10 cellular contexts compared by ENCODE assay signal in genomic region chr2:170822885-170823799, GRCh38. TPM values are rescaled to one million over a fixed set of nuclear protein-coding genes. Genes with fewer than 3 reads are reported as not detected.
DNase-seq lines count a peak whose midpoint lies in the region; ATAC-seq and TF ChIP-seq lines count a peak whose summit lies in the region.
"Had no signal": no experiment of that assay in that cellular context is flagged by ENCODE, and none has a peak within 500 bp of the region (broad histone marks: within the 10 kb centered on the region; RNA-seq: fewer than 3 reads in every experiment).

No MANE protein-coding gene starts in this region.

- H3K27me3 ChIP-seq in breast epithelium (peaks cover 18 to 63% of the 10 kb centered on the region in 2 donors), dorsolateral prefrontal cortex (peaks cover 2 to 66% (median 56%) of the 10 kb centered on the region in 45 donors), upper lobe of right lung (peaks cover 74% of the 10 kb centered on the region)

- DNase-seq in breast epithelium (ENCODE audit: low spot score in 2 of 2) (no peak), MCF 10A (ENCODE audit: unreplicated experiment) (no peak), dorsolateral prefrontal cortex (peak in 1 of 10 donors; percentile 23), upper lobe of right lung (no peak), H4 (ENCODE audit: low spot score) (no peak), germinal center (ENCODE audit: low spot score) (no peak)
- DNase-seq: DND-41 had no signal

- H3K4me1 Mint-ChIP-seq in MCF 10A (ENCODE audit: insufficient read depth, unreplicated experiment) = peaks cover 6% of the 10 kb centered on the region

- intact Hi-C loops in breast epithelium (cut with DNase I; ENCODE audit: low total_unique reads) (no loop called here), MCF 10A (cut with micrococcal nuclease) (no loop called here), dorsolateral prefrontal cortex (cut with DNase I) (no loop called here), upper lobe of right lung (cut with DNase I) (no loop called here)

- H3K4me3 ChIP-seq in breast epithelium (peak overlapping the region; percentile 24 to 61 (median 45)), dorsolateral prefrontal cortex (peak overlapping the region in 58 of 59 donors; percentile 16 to 74 (median 48)), mesodermal cell (ENCODE audit: extremely low read depth, insufficient read depth, low read length, poor library complexity, severe bottlenecking) (peak overlapping the region; percentile 8), upper lobe of right lung (peak overlapping the region; percentile 33)

- TF ChIP-seq CTCF in breast epithelium (IDR thresholded peaks at IDR 0.05) = no peak
- no peak for TF ChIP-seq CTCF in MCF 10A (IDR thresholded peaks at IDR 0.05; ENCODE audit: unreplicated experiment)
- no peak for TF ChIP-seq CTCF in dorsolateral prefrontal cortex (IDR thresholded peaks at IDR 0.05 in 54 of 56, conservative IDR thresholded peaks at IDR 0.05 in 2 of 56; ENCODE audit: low read depth in 1 of 56, partially characterized antibody in 56 of 56)
- TF ChIP-seq CTCF in upper lobe of right lung (IDR thresholded peaks at IDR 0.05) = no peak

- H3K9me3 Mint-ChIP-seq in MCF 10A (ENCODE audit: unreplicated experiment) = no peaks in the 10 kb centered on the region

- peaks cover 81% of the 10 kb centered on the region for H3K27me3 Mint-ChIP-seq in MCF 10A (ENCODE audit: insufficient read depth, unreplicated experiment)

- H3K9me3 ChIP-seq in breast epithelium = no peaks in the 10 kb centered on the region
- H3K9me3 ChIP-seq in mesodermal cell (ENCODE audit: control insufficient read depth, low read length) = no peaks in the 10 kb centered on the region
- H3K9me3 ChIP-seq in upper lobe of right lung = no peaks in the 10 kb centered on the region

- 40 to 51% methylated on average over 28 to 36 of the region's 60 CpGs for WGBS in mesodermal cell (ENCODE audit: insufficient coverage in 2 of 2), 2 experiments

- peak; percentile 36 for ATAC-seq in upper lobe of right lung
- no peak for ATAC-seq in HG02588 (IDR thresholded peaks at IDR 0.05; ENCODE audit: unreplicated experiment)

- no peak for TF ChIP-seq POLR2A in breast epithelium (IDR thresholded peaks at IDR 0.05)

- H3K36me3 Mint-ChIP-seq in MCF 10A (ENCODE audit: insufficient read depth, unreplicated experiment) = peaks cover 7% of the 10 kb centered on the region

- H3K36me3 ChIP-seq in breast epithelium (no peaks in the 10 kb centered on the region), mesodermal cell (ENCODE audit: control insufficient read depth, insufficient read depth, low read length) (peaks cover 54% of the 10 kb centered on the region), upper lobe of right lung (no peaks in the 10 kb centered on the region)

- POLR2A ChIA-PET in MCF 10A (lab: Yijun Ruan, JAX) = interaction anchor here (0.7 kb wide), 1 partner anchor 12 kb away, joined by 4 read pairs; no protein-coding TSS in a partner anchor

- BruUV-seq in MCF 10A (replicated peaks; lab: Mats Ljungman, UMichigan) = no TSS peak

- CTCF ChIA-PET in MCF 10A (lab: Yijun Ruan, JAX) = interaction anchor here (2.3 kb wide), 1 partner anchor 414 kb away, joined by 8 read pairs; no protein-coding TSS in a partner anchor

- H3K27ac ChIP-seq in breast epithelium (no peak overlapping the region), dorsolateral prefrontal cortex (peak overlapping the region in 34 of 59 donors; percentile 4 to 74 (median 46)), mesodermal cell (ENCODE audit: low read depth, low read length, severe bottlenecking) (no peak overlapping the region), upper lobe of right lung (no peak overlapping the region)
- H3K27ac ChIP-seq: epithelial cell of prostate had no signal

- H3K4me3 Mint-ChIP-seq in MCF 10A (ENCODE audit: unreplicated experiment) = no peak overlapping the region

- H3K27ac Mint-ChIP-seq in MCF 10A (ENCODE audit: low read depth, unreplicated experiment) = no peak overlapping the region

- H3K4me1 ChIP-seq in breast epithelium (peaks cover 6 to 16% of the 10 kb centered on the region in 2 donors), mesodermal cell (ENCODE audit: control insufficient read depth, insufficient read depth, low read length, poor library complexity, severe bottlenecking) (peaks cover 5% of the 10 kb centered on the region), upper lobe of right lung (peaks cover 42% of the 10 kb centered on the region)

RNA-seq across cellular contexts. Expression of gene GAD1, which starts 6.5 kb away (rescaled TPM):
- total RNA-seq in breast epithelium (under 1 TPM; 0.15 to 0.66 (median 0.48) TPM), MCF 10A (2022) (1.6 and 2.5 TPM in 2 replicates), dorsolateral prefrontal cortex (100 to 1,000 TPM in 53 of 120 experiments, 10 to 100 TPM in 67; 22.4 to 164 (median 94.0) TPM), upper lobe of right lung (not detected)
- polyA plus RNA-seq in mesodermal cell (2013, experiment 1 of 2) = 65.2 TPM
- polyA plus RNA-seq in mesodermal cell (2013, experiment 2 of 2) = 47.4 TPM
- total RNA-seq in H4 (2014; rRNA removed; shearing (Covaris generic)) = 2.2 and 4.3 TPM in 2 replicates

RNA-seq across cellular contexts. Expression of gene ERICH2, which starts 53.0 kb away (rescaled TPM):
- total RNA-seq in breast epithelium = under 1 TPM in 1 of 3 donors, not detected in 2; 0.80 TPM
- total RNA-seq in MCF 10A (2022) = 7.2 and 22.4 TPM in 2 replicates
- total RNA-seq in dorsolateral prefrontal cortex = 1 to 10 TPM in 87 of 120 experiments, under 1 TPM in 13, not detected in 20; 0.84 to 5.8 (median 1.9) TPM
- polyA plus RNA-seq in mesodermal cell (2013, experiment 1 of 2) = 3.1 TPM
- 4.3 TPM for polyA plus RNA-seq in mesodermal cell (2013, experiment 2 of 2)
- total RNA-seq in upper lobe of right lung = 5.6 TPM
- 0.68 and 1.1 TPM in 2 replicates for total RNA-seq in H4 (2014; rRNA removed; shearing (Covaris generic))

Comparison
In these comparisons a context has a peak if more than half of its experiments do, and no peak if none do; other contexts are left out.
1. H3K27ac ChIP-seq: peak in dorsolateral prefrontal cortex (34 of 59); none in breast epithelium (0 of 2), mesodermal cell (single experiment) and upper lobe of right lung (single experiment).
2. Peak in every context shown above with its lines, with median percentiles within 50 percentile points of each other: H3K4me3 ChIP-seq.